25 cellular contexts compared by ENCODE assay signal in the genomic region with DNA sequence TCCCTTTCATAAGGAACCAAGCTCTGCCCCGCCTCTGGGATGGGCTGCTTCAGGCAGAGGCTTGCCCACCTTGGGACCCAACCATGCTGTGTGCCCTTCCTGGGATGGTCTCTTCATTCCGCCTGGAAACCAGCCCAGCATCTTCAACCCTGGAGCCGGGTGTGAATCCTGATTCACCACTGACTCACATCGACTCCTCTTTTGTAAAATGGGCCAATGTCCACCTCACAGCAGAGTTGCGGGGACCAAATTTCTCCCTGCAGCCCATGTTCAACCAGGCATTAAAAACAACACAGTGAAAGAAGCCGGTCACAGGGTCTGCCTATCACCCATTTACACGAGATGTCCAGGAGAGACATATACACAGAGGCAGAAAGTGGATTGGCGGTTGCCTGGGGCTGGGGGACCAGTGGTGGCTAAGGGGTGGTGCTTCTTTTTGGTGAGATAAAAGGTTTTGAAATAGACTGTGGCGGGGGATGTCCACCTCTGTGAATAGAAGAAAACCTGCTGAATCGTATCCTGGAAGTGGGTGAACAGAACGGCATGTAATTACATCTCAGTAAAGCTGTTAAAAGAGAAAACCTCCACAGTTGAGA. TPM values are rescaled to one million over a fixed set of nuclear protein-coding genes. Genes with fewer than 3 reads are reported as not detected.
DNase-seq lines count a peak whose midpoint lies in the region; ATAC-seq, FAIRE-seq and TF ChIP-seq lines count a peak whose summit lies in the region.
"Had no signal": no experiment of that assay in that cellular context is flagged by ENCODE, and none has a peak within 500 bp of the region (broad histone marks: within the 10 kb centered on the region; RNA-seq: fewer than 3 reads in every experiment).

No MANE protein-coding gene starts in this region.

- WGBS in GM23248 (ENCODE audit: low coverage in 1 of 2, low lambda C conversion rate in 2 of 2, missing lambda C conversion rate in 2 of 2), 2 experiments = 51 to 62% methylated on average over 11 of the region's 11 CpGs
- WGBS in heart left ventricle, 4 donors = 92 to 93% (median 93%) methylated on average over 11 of the region's 11 CpGs

- H3K4me1 ChIP-seq in GM23248 (ENCODE audit: insufficient read depth) (peaks cover 25% of the 10 kb centered on the region), heart left ventricle (peaks cover 0 to 20% (median 6%) of the 10 kb centered on the region in 12 donors)
- H3K4me1 ChIP-seq: Caco-2, prostate gland had no signal

- H3K36me3 ChIP-seq in GM23248 (ENCODE audit: low read depth) (no peaks in the 10 kb centered on the region), heart left ventricle (no peaks in the 10 kb centered on the region)
- H3K36me3 ChIP-seq: gastrocnemius medialis, prostate gland, upper lobe of right lung had no signal

- H3K27ac Mint-ChIP-seq in neural crest cell (ENCODE audit: unreplicated experiment) = peak overlapping the region; percentile 8
- H3K27ac Mint-ChIP-seq: activated naive CD8-positive, alpha-beta T cell treated with anti-CD3 and anti-CD28 coated beads, Interleukin-2, amount 10 ng/mL, durations not matched to agents 7 days and 5 days had no signal

- H4K20me1 ChIP-seq in GM23248 (ENCODE audit: insufficient read depth) = no peaks in the 10 kb centered on the region

- intact Hi-C loops in heart left ventricle (cut with DNase I) = loop anchor here in 1 of 10 donors (5.0 kb wide), 1 partner anchor 75 kb away; no protein-coding TSS in a partner anchor

- TF ChIP-seq CTCF in neural crest cell (conservative IDR thresholded peaks at IDR 0.05) = no peak
- TF ChIP-seq CTCF in heart left ventricle (IDR thresholded peaks at IDR 0.05) = no peak

- in situ Hi-C loops in GM23248 (cut with MboI) = no loop called here

- 0 out of 2 replicates have a peak, but pooled peaks cover 6% of the 10 kb centered on the region for H3F3A ChIP-seq in GM23248 (ENCODE audit: insufficient read depth)

- H3K9me3 ChIP-seq in GM23248 (ENCODE audit: low read depth) (no peaks in the 10 kb centered on the region), heart left ventricle (no peaks in the 10 kb centered on the region)
- H3K9me3 ChIP-seq: Caco-2, gastrocnemius medialis, prostate gland, upper lobe of right lung had no signal

- peak overlapping the region; percentile 38 for H3K4me3 Mint-ChIP-seq in neural crest cell
- H3K4me3 Mint-ChIP-seq: activated naive CD8-positive, alpha-beta T cell treated with anti-CD3 and anti-CD28 coated beads, Interleukin-2, amount 10 ng/mL, durations not matched to agents 7 days and 5 days; stimulated activated naive CD8-positive, alpha-beta T cell treated with anti-CD3 and anti-CD28 coated beads, Interleukin-15, amount 100 ng/mL, for 72 hours had no signal

- no peak overlapping the region for H2AFZ ChIP-seq in GM23248

- peaks cover 66% of the 10 kb centered on the region for H3K4me1 Mint-ChIP-seq in neural crest cell
- H3K4me1 Mint-ChIP-seq: stimulated activated naive CD8-positive, alpha-beta T cell treated with anti-CD3 and anti-CD28 coated beads, Interleukin-15, amount 100 ng/mL, for 72 hours had no signal

- no peaks in the 10 kb centered on the region for H3K9me2 ChIP-seq in GM23248 (ENCODE audit: insufficient read depth)

- H3K4me2 ChIP-seq in GM23248 (ENCODE audit: unreplicated experiment) = no peak overlapping the region

- H3K9me3 Mint-ChIP-seq in neural crest cell = no peaks in the 10 kb centered on the region
- H3K9me3 Mint-ChIP-seq: activated naive CD8-positive, alpha-beta T cell treated with anti-CD3 and anti-CD28 coated beads, Interleukin-2, amount 10 ng/mL, durations not matched to agents 7 days and 5 days; stimulated activated naive CD8-positive, alpha-beta T cell treated with anti-CD3 and anti-CD28 coated beads, Interleukin-15, amount 100 ng/mL, for 72 hours had no signal

- H3K27ac ChIP-seq in GM23248 (no peak overlapping the region), epithelial cell of prostate (peak overlapping the region; percentile 61), heart left ventricle (no peak overlapping the region)
- H3K27ac ChIP-seq: gastrocnemius medialis, prostate gland, upper lobe of right lung had no signal

- no peaks in the 10 kb centered on the region for H3K27me3 Mint-ChIP-seq in neural crest cell (ENCODE audit: low read depth)
- H3K27me3 Mint-ChIP-seq: activated naive CD8-positive, alpha-beta T cell treated with anti-CD3 and anti-CD28 coated beads, Interleukin-2, amount 10 ng/mL, durations not matched to agents 7 days and 5 days; stimulated activated naive CD8-positive, alpha-beta T cell treated with anti-CD3 and anti-CD28 coated beads, Interleukin-15, amount 100 ng/mL, for 72 hours had no signal

- no peak for FAIRE-seq in RCC 7860 (lab: Jason Lieb, UNC)
- FAIRE-seq: endometrium had no signal

- H3K4me3 ChIP-seq in GM23248 = no peak overlapping the region
- no peak overlapping the region for H3K4me3 ChIP-seq in heart left ventricle
- H3K4me3 ChIP-seq: gastrocnemius medialis, prostate gland, skin epidermis, upper lobe of right lung had no signal

- H3K27me3 ChIP-seq in GM23248 (replicated peaks; ENCODE audit: insufficient read depth) = no peaks in the 10 kb centered on the region
- H3K27me3 ChIP-seq in heart left ventricle = no peaks in the 10 kb centered on the region
- H3K27me3 ChIP-seq: upper lobe of right lung had no signal

- TF ChIP-seq POLR2A in heart left ventricle (IDR thresholded peaks at IDR 0.05) = no peak

- DNase-seq in GM23248 (peak; percentile 84), RCC 7860 (ENCODE audit: low spot score) (peak; percentile 52), epithelial cell of prostate (ENCODE audit: low read depth, low spot score) (no peak), neural crest cell (ENCODE audit: low read depth, low spot score) (no peak), heart left ventricle (no peak)
- DNase-seq: activated naive CD8-positive, alpha-beta T cell treated with anti-CD3 and anti-CD28 coated beads, Interleukin-2, amount 10 ng/mL, durations not matched to agents 7 days and 5 days; Caco-2; cortex of kidney; gastrocnemius medialis; HCEC 1CT; midbrain; NCI-H2029 treated with DMSO at 0.1 percent for 48 hours; NCI-H526 treated with DMSO at 0.1 percent for 48 hours; stimulated activated naive CD8-positive, alpha-beta T cell treated with anti-CD3 and anti-CD28 coated beads, Interleukin-15, amount 100 ng/mL, for 72 hours; T-helper 1 cell; upper lobe of right lung had no signal

- ATAC-seq in HG02938 (IDR thresholded peaks at IDR 0.05; ENCODE audit: unreplicated experiment) (no peak), GM18873 (IDR thresholded peaks at IDR 0.05; ENCODE audit: low FRiP score, unreplicated experiment) (no peak), GM19452 (IDR thresholded peaks at IDR 0.05; ENCODE audit: unreplicated experiment) (no peak), heart left ventricle (no peak)
- ATAC-seq: gastrocnemius medialis; left lobe of liver; stimulated activated naive CD8-positive, alpha-beta T cell treated with anti-CD3 and anti-CD28 coated beads, Interleukin-15, amount 100 ng/mL, for 72 hours; upper lobe of right lung had no signal

- H3K36me3 Mint-ChIP-seq in neural crest cell (ENCODE audit: low read depth) = no peaks in the 10 kb centered on the region
- H3K36me3 Mint-ChIP-seq: activated naive CD8-positive, alpha-beta T cell treated with anti-CD3 and anti-CD28 coated beads, Interleukin-2, amount 10 ng/mL, durations not matched to agents 7 days and 5 days had no signal

- no peak overlapping the region for H3K9ac ChIP-seq in GM23248

- no peaks in the 10 kb centered on the region for H3K79me2 ChIP-seq in GM23248 (ENCODE audit: insufficient read depth)

RNA-seq across cellular contexts. Expression of a gene that starts 6.9 kb away (rescaled TPM):
- 8.0 and 8.6 TPM in 2 replicates for total RNA-seq in GM23248 (2014; rRNA removed; shearing (Covaris generic))
- polyA plus RNA-seq in GM23248 (2016; fragmentation: Nextera tagmentation; extraction: Ambion mirVana) = 0.69 and 0.84 TPM in 2 replicates
- 28.1 and 28.7 TPM in 2 replicates for total RNA-seq in neural crest cell
- total RNA-seq in heart left ventricle = 10 to 100 TPM in 1 of 9 donors, 1 to 10 TPM in 8; 2.7 to 30.0 (median 4.8) TPM
- 1 to 10 TPM; 2.7 to 4.7 TPM for polyA plus RNA-seq in heart left ventricle

RNA-seq across cellular contexts. Expression of a gene that starts 23.8 kb away (rescaled TPM):
- not detected in 2 replicates for total RNA-seq in GM23248 (2014; rRNA removed; shearing (Covaris generic))
- not detected in 2 replicates for polyA plus RNA-seq in GM23248 (2016; fragmentation: Nextera tagmentation; extraction: Ambion mirVana)
- 23.6 and 25.2 TPM in 2 replicates for total RNA-seq in neural crest cell
- not detected for total RNA-seq in heart left ventricle
- not detected for polyA plus RNA-seq in heart left ventricle
- total RNA-seq: activated CD8-positive, alpha-beta memory T cell treated with anti-CD3 and anti-CD28 coated beads for 36 hours; activated naive CD8-positive, alpha-beta T cell treated with anti-CD3 and anti-CD28 coated beads, Interleukin-2, amount 10 ng/mL, durations not matched to agents 7 days and 5 days; Caco-2; G401; gastrocnemius medialis; left lobe of liver; prostate gland; upper lobe of right lung had no signal

RNA-seq across cellular contexts. Expression of a gene that starts 32.0 kb away (rescaled TPM):
- 110 and 119 TPM in 2 replicates for total RNA-seq in GM23248 (2014; rRNA removed; shearing (Covaris generic))
- polyA plus RNA-seq in GM23248 (2016; fragmentation: Nextera tagmentation; extraction: Ambion mirVana) (69.4 and 71.5 TPM in 2 replicates), heart left ventricle (10 to 100 TPM; 26.8 to 61.6 TPM)
- total RNA-seq in neural crest cell (85.4 and 92.8 TPM in 2 replicates), heart left ventricle (100 to 1,000 TPM in 2 of 9 donors, 10 to 100 TPM in 7; 48.7 to 102 (median 64.1) TPM)

Comparison
In these comparisons a context has a peak if more than half of its experiments do, and no peak if none do; other contexts are left out.
1. DNase-seq: peak in GM23248 (single experiment) and RCC 7860 (single experiment); none in epithelial cell of prostate (single experiment), neural crest cell (single experiment) and heart left ventricle (0 of 5).
2. RNA of a gene that starts 23.8 kb away (total RNA-seq): 23.6 to 25.2 TPM in neural crest cell; not detected in GM23248 and not detected in heart left ventricle; every median in the first group is over 10 times any median in the second.